ENCODE assay signal across 9 cellular contexts in the genomic region with DNA sequence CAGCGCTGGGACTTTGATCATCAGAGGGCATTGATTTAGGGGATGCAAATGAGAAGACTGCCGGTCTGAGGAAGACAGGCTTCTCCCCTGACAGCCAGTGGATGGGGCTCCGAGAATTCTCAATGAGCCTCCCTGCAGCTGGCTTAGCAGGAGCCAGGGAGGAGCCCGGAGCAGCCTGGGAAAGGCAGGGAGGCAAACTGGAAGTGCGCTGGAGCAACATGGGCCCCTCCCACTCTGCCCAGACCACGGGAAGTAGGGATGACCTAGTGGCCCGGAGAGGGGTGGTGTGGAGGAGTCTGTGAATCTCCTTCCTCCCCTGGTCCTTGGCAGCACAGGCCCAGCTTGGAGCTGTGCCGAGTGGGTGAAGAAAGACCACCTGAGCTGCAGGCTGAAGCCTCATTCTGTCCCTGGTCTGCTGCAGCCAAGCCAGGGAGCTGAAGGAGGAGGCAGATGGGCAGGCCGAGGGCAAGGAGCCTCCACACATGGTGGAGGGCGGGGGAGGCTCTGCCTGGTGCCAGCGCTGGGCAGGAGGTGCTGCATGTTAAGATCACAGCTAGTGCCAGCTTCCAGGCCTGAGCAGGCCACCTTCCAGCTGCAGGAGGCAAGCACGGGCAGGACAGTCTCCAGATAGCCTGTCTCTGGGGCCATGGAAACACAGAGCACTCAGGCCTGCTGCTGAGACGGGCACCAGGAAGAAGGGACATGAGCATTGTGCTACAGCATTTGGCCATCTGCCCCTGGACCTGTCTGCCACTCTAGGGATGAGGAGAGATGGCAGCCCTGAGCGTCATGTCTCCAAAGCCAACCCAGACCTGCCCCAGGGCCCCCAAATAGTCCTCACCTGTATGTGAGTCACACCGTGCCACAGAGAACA. TPM values are rescaled to one million over a fixed set of nuclear protein-coding genes. Genes with fewer than 3 reads are reported as not detected.
DNase-seq lines count a peak whose midpoint lies in the region; ATAC-seq and TF ChIP-seq lines count a peak whose summit lies in the region.
"Had no signal": no experiment of that assay in that cellular context is flagged by ENCODE, and none has a peak within 500 bp of the region (broad histone marks: within the 10 kb centered on the region; RNA-seq: fewer than 3 reads in every experiment).

No MANE protein-coding gene starts in this region.

- H3K9me3 ChIP-seq in right atrium auricular region: no peaks in the 10 kb centered on the region
- H3K9me3 ChIP-seq in right lobe of liver: no peaks in the 10 kb centered on the region

- peaks cover 0 to 11% of the 10 kb centered on the region in 2 donors for H3K4me1 ChIP-seq in right atrium auricular region
- no peaks in the 10 kb centered on the region for H3K4me1 ChIP-seq in right lobe of liver

- intact Hi-C loops in Right ventricle myocardium superior (cut with DNase I) (no loop called here), right lobe of liver (cut with DNase I) (no loop called here)

- ATAC-seq in Right ventricle myocardium superior (ENCODE audit: poor library complexity): peak; percentile 82
- ATAC-seq in right lobe of liver: peak; percentile 64 to 73 (median 71)
- no peak for ATAC-seq in HG03565 (IDR thresholded peaks at IDR 0.05; ENCODE audit: unreplicated experiment)
- no peak for ATAC-seq in HG02763 (IDR thresholded peaks at IDR 0.05; ENCODE audit: unreplicated experiment)

- TF ChIP-seq CTCF in right atrium auricular region (IDR thresholded peaks at IDR 0.05): no peak
- no peak for TF ChIP-seq CTCF in right lobe of liver (IDR thresholded peaks at IDR 0.05)

- H3K4me3 ChIP-seq in right atrium auricular region: no peak overlapping the region
- H3K4me3 ChIP-seq in right lobe of liver: no peak overlapping the region

- H3K36me3 ChIP-seq in right atrium auricular region: no peaks in the 10 kb centered on the region
- H3K36me3 ChIP-seq in right lobe of liver: no peaks in the 10 kb centered on the region

- H3K27ac ChIP-seq in right atrium auricular region (no peak overlapping the region), right lobe of liver (no peak overlapping the region)

- TF ChIP-seq POLR2A in right lobe of liver (IDR thresholded peaks at IDR 0.05): no peak

- WGBS in right lobe of liver (ENCODE audit: insufficient coverage, low coverage, low lambda C conversion rate, missing lambda C conversion rate): 20% methylated on average over 1 of the region's 15 CpGs

- peak; percentile 58 for DNase-seq in Right ventricle myocardium superior
- DNase-seq in right atrium auricular region (ENCODE audit: low spot score): no peak
- peak; percentile 69 to 86 for DNase-seq in cerebellar nuclear complex (lab: John Stamatoyannopoulos, UW)
- no peak for DNase-seq in right lobe of liver
- no peak for DNase-seq in GM19240 (ENCODE audit: insufficient read length, low spot score)
- DNase-seq in RKO (ENCODE audit: low spot score): no peak
- DNase-seq: naive B cell had no signal

- no peaks in the 10 kb centered on the region for H3K27me3 ChIP-seq in right atrium auricular region
- no peaks in the 10 kb centered on the region for H3K27me3 ChIP-seq in right lobe of liver

RNA-seq across cellular contexts. Expression of gene CLSTN1, which starts 12.2 kb away (rescaled TPM):
- total RNA-seq in Right ventricle myocardium superior: 48.8 TPM
- 10 to 100 TPM; 47.5 to 54.0 TPM for total RNA-seq in right atrium auricular region
- 1 to 10 TPM; 4.4 to 9.9 (median 8.3) TPM for total RNA-seq in right lobe of liver

Comparison
In these comparisons a context has a peak if more than half of its experiments do, and no peak if none do; other contexts are left out.
1. DNase-seq: peak in Right ventricle myocardium superior (single experiment) and cerebellar nuclear complex (2 of 2); none in right atrium auricular region (single experiment), right lobe of liver (0 of 3), GM19240 (single experiment) and RKO (single experiment).
2. ATAC-seq: peak in Right ventricle myocardium superior (single experiment) and right lobe of liver (4 of 4); none in HG03565 (single experiment) and HG02763 (single experiment).